13 cellular contexts compared by ENCODE assay signal in genomic region chr14:95149441-95149840, GRCh38. TPM values are rescaled to one million over a fixed set of nuclear protein-coding genes. Genes with fewer than 3 reads are reported as not detected.
A peak's percentile ranks its signal among the peaks of the same experiment; 100 is the strongest.
DNase-seq lines count a peak whose midpoint lies in the region; ATAC-seq, FAIRE-seq and TF ChIP-seq lines count a peak whose summit lies in the region.
"Had no signal": no experiment of that assay in that cellular context is flagged by ENCODE, and none has a peak within 500 bp of the region (broad histone marks: within the 10 kb centered on the region; RNA-seq: fewer than 3 reads in every experiment).

No MANE protein-coding gene starts in this region.

- TF ChIP-seq POLR2A in A549 (IDR thresholded peaks at IDR 0.05; ENCODE audit: low read length), result no peak

- peak overlapping the region in 3 of 11 experiments; percentile 4 to 32 (median 20); a peak in 2 of 22 replicates for H3K9ac ChIP-seq in BLaER1 treated with 17β-estradiol and CSF1 and Interleukin-3, amounts not matched to agents 10 nM and 100 nM
- H3K9ac ChIP-seq: GM23248 had no signal

- peaks cover 89% of the 10 kb centered on the region for H3K4me1 Mint-ChIP-seq in activated B cell treated with CpG ODN at 0.5 μM for 24 hours

- H3K9me3 ChIP-seq in A549 (peaks cover 13% of the 10 kb centered on the region), left lung (no peaks in the 10 kb centered on the region), aorta (ENCODE audit: control insufficient read depth, low read length) (peaks cover 2% of the 10 kb centered on the region)
- peaks cover 17 to 35% (median 24%) of the 10 kb centered on the region in 11 experiments for H3K9me3 ChIP-seq in BLaER1 treated with 17β-estradiol and CSF1 and Interleukin-3, amounts not matched to agents 10 nM and 100 nM (replicated peaks in 1 of 11)

- no peaks in the 10 kb centered on the region for H3K27me3 Mint-ChIP-seq in activated B cell treated with CpG ODN at 0.5 μM for 24 hours
- H3K27me3 Mint-ChIP-seq: CD4-positive, CD25-positive, alpha-beta regulatory T cell had no signal

- peaks cover 9 to 37% (median 21%) of the 10 kb centered on the region in 11 experiments; a peak in 18 of 22 replicates for H3K36me3 ChIP-seq in BLaER1 treated with 17β-estradiol and CSF1 and Interleukin-3, amounts not matched to agents 10 nM and 100 nM
- H3K36me3 ChIP-seq in left lung (no peaks in the 10 kb centered on the region), aorta (ENCODE audit: control insufficient read depth in 1 of 2, insufficient read depth in 2 of 2, low read length in 1 of 2) (no peaks in the 10 kb centered on the region)

- peak overlapping the region; percentile 36 for H3K4me2 ChIP-seq in A549
- H3K4me2 ChIP-seq in BLaER1 treated with 17β-estradiol and CSF1 and Interleukin-3, amounts not matched to agents 10 nM and 100 nM, result peak overlapping the region; percentile 79 to 97 (median 87); a peak in 21 of 22 replicates

- FAIRE-seq in A549 (lab: Jason Lieb, UNC), result no peak
- FAIRE-seq: H54 had no signal

- intact Hi-C loops in activated B cell treated with CpG ODN at 0.5 μM for 24 hours (cut with micrococcal nuclease), result no loop called here
- intact Hi-C loops in left lung (cut with DNase I), result no loop called here
- intact Hi-C loops in aorta (cut with DNase I), result no loop called here

- H3K27ac ChIP-seq in A549, result no peak overlapping the region
- H3K27ac ChIP-seq in BLaER1 treated with 17β-estradiol and CSF1 and Interleukin-3, amounts not matched to agents 10 nM and 100 nM, result peak overlapping the region in 3 of 11 experiments; percentile 1 to 28 (median 8); a peak in 2 of 22 replicates
- no peak overlapping the region for H3K27ac ChIP-seq in left lung
- no peak overlapping the region for H3K27ac ChIP-seq in aorta (ENCODE audit: low read depth in 1 of 2, low read length in 2 of 2)
- H3K27ac ChIP-seq: GM23248 had no signal

- peaks cover 17% of the 10 kb centered on the region for H3K9me3 Mint-ChIP-seq in activated B cell treated with CpG ODN at 0.5 μM for 24 hours

- peaks cover 0 to 62% (median 45%) of the 10 kb centered on the region in 11 experiments; a peak in 13 of 22 replicates for H4K20me1 ChIP-seq in BLaER1 treated with 17β-estradiol and CSF1 and Interleukin-3, amounts not matched to agents 10 nM and 100 nM

- H3K4me3 Mint-ChIP-seq in activated B cell treated with CpG ODN at 0.5 μM for 24 hours, result no peak overlapping the region

- H3K36me3 Mint-ChIP-seq in activated B cell treated with CpG ODN at 0.5 μM for 24 hours (ENCODE audit: low read depth), result peaks cover 22% of the 10 kb centered on the region

- POLR2A ChIA-PET in A549 (lab: Yijun Ruan, JAX) (no interaction called here), activated B cell treated with CpG ODN at 0.5 μM for 24 hours (lab: Charles Lee) (interaction anchor here (1.2 kb wide), 1 partner anchor 8 kb away, joined by 3 read pairs; no protein-coding TSS in a partner anchor)

- H3K4me1 ChIP-seq in A549 (peaks cover 21% of the 10 kb centered on the region), left lung (peaks cover 2 to 62% of the 10 kb centered on the region in 2 donors), aorta (ENCODE audit: control insufficient read depth in 1 of 2, insufficient read depth in 2 of 2, low read length in 2 of 2) (peaks cover 3 to 7% of the 10 kb centered on the region in 2 donors)
- H3K4me1 ChIP-seq in BLaER1 treated with 17β-estradiol and CSF1 and Interleukin-3, amounts not matched to agents 10 nM and 100 nM, result peaks cover 68 to 95% (median 86%) of the 10 kb centered on the region in 10 experiments
- H3K4me1 ChIP-seq: BE2C had no signal

- no peaks in the 10 kb centered on the region for H3K27me3 ChIP-seq in BLaER1 treated with 17β-estradiol and CSF1 and Interleukin-3, amounts not matched to agents 10 nM and 100 nM
- no peaks in the 10 kb centered on the region for H3K27me3 ChIP-seq in left lung
- H3K27me3 ChIP-seq in aorta (ENCODE audit: control insufficient read depth in 1 of 2, insufficient read depth in 2 of 2, low read length in 1 of 2), result no peaks in the 10 kb centered on the region
- H3K27me3 ChIP-seq: BE2C had no signal

- no peak for TF ChIP-seq EP300 in A549 (IDR thresholded peaks at IDR 0.05)

- TF ChIP-seq RAD21 in A549 (conservative IDR thresholded peaks at IDR 0.05 in 1 of 2, IDR thresholded peaks at IDR 0.05 in 1 of 2), result no peak

- CTCF ChIA-PET in A549 (lab: Yijun Ruan, JAX) (no interaction called here), activated B cell treated with CpG ODN at 0.5 μM for 24 hours (lab: Charles Lee) (no interaction called here)

- H3K27ac Mint-ChIP-seq in activated B cell treated with CpG ODN at 0.5 μM for 24 hours, result peak overlapping the region; percentile 16
- H3K27ac Mint-ChIP-seq: CD4-positive, CD25-positive, alpha-beta regulatory T cell had no signal

- DNase-seq in A549 (ENCODE audit: low read depth in 1 of 2, low spot score in 1 of 2), result no peak
- no peak for DNase-seq in activated B cell treated with CpG ODN at 0.5 μM for 24 hours
- DNase-seq in left lung, result no peak
- DNase-seq in NCI-H2227 (lab: John Stamatoyannopoulos, UW; ENCODE audit: unreplicated experiment), result no peak
- no peak for DNase-seq in aorta
- DNase-seq in C1 segment of cervical spinal cord (lab: John Stamatoyannopoulos, UW), result no peak
- DNase-seq: BE2C; CD4-positive, CD25-positive, alpha-beta regulatory T cell; DMS 273 treated with DMSO at 0.1 percent for 48 hours; GM23248 had no signal

- TF ChIP-seq CTCF in A549 (IDR thresholded peaks at IDR 0.05) (no peak), activated B cell treated with CpG ODN at 0.5 μM for 24 hours (IDR thresholded peaks at IDR 0.05) (no peak), left lung (IDR thresholded peaks at IDR 0.05) (no peak)

- H3K4me3 ChIP-seq in A549 (no peak overlapping the region), left lung (no peak overlapping the region), aorta (ENCODE audit: low read length in 2 of 2) (no peak overlapping the region)
- H3K4me3 ChIP-seq in BLaER1 treated with 17β-estradiol and CSF1 and Interleukin-3, amounts not matched to agents 10 nM and 100 nM, result no peak overlapping the region
- H3K4me3 ChIP-seq: GM23248 had no signal

- ATAC-seq in A549 (no peak), activated B cell treated with CpG ODN at 0.5 μM for 24 hours (ENCODE audit: low read depth) (no peak), left lung (peak; percentile 15), aorta (ENCODE audit: low FRiP score) (no peak)
- ATAC-seq: HCT116 had no signal

- 25% methylated on average over 3 of the region's 3 CpGs for WGBS in A549 (ENCODE audit: missing lambda C conversion rate)
- 74 to 76% methylated on average over 3 of the region's 3 CpGs for WGBS in aorta, 2 donors

TF ChIP-seq in A549, 52 proteins besides CTCF, POLR2A, EP300 and RAD21:
- TF ChIP-seq GATA3 (IDR thresholded peaks at IDR 0.05; ENCODE audit: borderline replicate concordance), result no peak
- TF ChIP-seq CEBPB (IDR thresholded peaks at IDR 0.05), result no peak
- no peak for TF ChIP-seq JUN (IDR thresholded peaks at IDR 0.05)
- no peak for TF ChIP-seq RARB (CRISPR knock-in tag; IDR thresholded peaks at IDR 0.05)
- no peak for TF ChIP-seq ZFP36 (IDR thresholded peaks at IDR 0.05; ENCODE audit: borderline replicate concordance, partially characterized antibody)
- no peak for TF ChIP-seq NPAS2 (CRISPR knock-in tag; IDR thresholded peaks at IDR 0.05; ENCODE audit: borderline replicate concordance)
- no peak for TF ChIP-seq CHD4 (IDR thresholded peaks at IDR 0.05; ENCODE audit: borderline replicate concordance)
TF ChIP-seq in A549: peak in this region for 0.

RNA-seq across cellular contexts. Expression of gene DICER1, which starts 7.9 kb away (rescaled TPM):
- polyA plus RNA-seq in A549 (2011; rRNA removed) (46.3 and 51.2 TPM in 2 replicates), A549 (2017; fragmentation: RNase III; extraction: RNeasy Plus Mini Kit Qiagen cat#74134 plus additional on column Dnase treatment) (14.1 to 15.6 TPM (median 14.1 TPM) in 3 replicates), aorta (10 to 100 TPM in 1 of 2 donors, 1 to 10 TPM in 1; 6.4 to 11.3 TPM)
- polyA plus RNA-seq in A549 (2012; cell fraction: cytosol; rRNA removed), result 6.1 and 8.0 TPM in 2 replicates
- polyA plus RNA-seq in A549 (2012; cell fraction: nucleus; rRNA removed), result 6.9 and 10.5 TPM in 2 replicates
- polyA minus RNA-seq in A549 (2011; rRNA and poly(A)+ RNA removed), result 82.8 and 93.1 TPM in 2 replicates
- total RNA-seq in activated B cell treated with CpG ODN at 0.5 μM for 24 hours (67.3 and 69.6 TPM in 2 replicates), left lung (10 to 100 TPM; 50.3 to 76.9 TPM), aorta (10 to 100 TPM; 60.9 to 73.6 TPM)
